ENCODE assay signal across 20 cellular contexts in genomic region chr10:96153065-96153464, GRCh38.
"Had no signal": no experiment of that assay in that cellular context is flagged by ENCODE, and none has a peak within 500 bp of the region (broad histone marks: within the 10 kb centered on the region; RNA-seq: fewer than 3 reads in every experiment).

No MANE protein-coding gene starts in this region.

- H3K4me1 ChIP-seq: gastrocnemius medialis, neural progenitor cell, psoas muscle, upper lobe of right lung had no signal

- H3K36me3 ChIP-seq: ovary had no signal

- H3K27me3 Mint-ChIP-seq: activated naive CD4-positive, alpha-beta T cell treated with anti-CD3 and anti-CD28 coated beads, Interleukin-2, amount 50 U/mL, for 24 hours; memory B cell had no signal

- H3K9me3 ChIP-seq: gastrocnemius medialis, ovary, psoas muscle, thoracic aorta, upper lobe of right lung had no signal

- H2AFZ ChIP-seq: neural progenitor cell had no signal

- ATAC-seq: esophagus mucosa, gastrocnemius medialis, psoas muscle, right cardiac atrium, upper lobe of right lung had no signal

- H3K9me3 Mint-ChIP-seq: neural progenitor cell; T-helper 1 cell treated with Interleukin-12 subunit alpha and Interleukin-12 subunit beta and Interleukin-4 antibody, amounts not matched to agents 30 μg/mL and 1 μg/mL, for 36 hours had no signal

- H3K9ac ChIP-seq: neural progenitor cell had no signal

- H3K4me1 Mint-ChIP-seq: activated naive CD4-positive, alpha-beta T cell treated with anti-CD3 and anti-CD28 coated beads, Interleukin-2, amount 50 U/mL, for 24 hours; memory B cell; neural progenitor cell had no signal

- H3K4me2 ChIP-seq: neural progenitor cell had no signal

- H3K27ac Mint-ChIP-seq: activated naive CD4-positive, alpha-beta T cell treated with anti-CD3 and anti-CD28 coated beads, Interleukin-2, amount 50 U/mL, for 24 hours; memory B cell; neural progenitor cell; T-helper 1 cell treated with Interleukin-12 subunit alpha and Interleukin-12 subunit beta and Interleukin-4 antibody, amounts not matched to agents 30 μg/mL and 1 μg/mL, for 36 hours had no signal

- H3K27me3 ChIP-seq: gastrocnemius medialis, neural progenitor cell, ovary, upper lobe of right lung had no signal

- H3K4me3 ChIP-seq: gastrocnemius medialis, neural progenitor cell, ovary, psoas muscle, thoracic aorta, upper lobe of right lung had no signal

- H3K27ac ChIP-seq: gastrocnemius medialis, neural progenitor cell, ovary, psoas muscle, thoracic aorta, upper lobe of right lung, WERI-Rb-1 had no signal

- FAIRE-seq: bronchial epithelial cell had no signal

- H3K4me3 Mint-ChIP-seq: activated naive CD4-positive, alpha-beta T cell treated with anti-CD3 and anti-CD28 coated beads, Interleukin-2, amount 50 U/mL, for 24 hours; memory B cell; neural progenitor cell; T-helper 1 cell treated with Interleukin-12 subunit alpha and Interleukin-12 subunit beta and Interleukin-4 antibody, amounts not matched to agents 30 μg/mL and 1 μg/mL, for 36 hours had no signal

- DNase-seq: activated CD4-positive, alpha-beta T cell treated with anti-CD3 and anti-CD28 coated beads for 1 hour; activated effector memory CD4-positive, alpha-beta T cell treated with anti-CD3 and anti-CD28 coated beads, Interleukin-2, amount 50 U/mL, for 16 hours; cerebellar nuclear complex; cortex of kidney; effector CD4-positive, alpha-beta T cell; gastrocnemius medialis; head of caudate nucleus; ovary; psoas muscle; stimulated activated CD4-positive, alpha-beta T cell treated with anti-CD3 and anti-CD28 coated beads, Interleukin-2, amount 100 ng/mL, for 48 hours; upper lobe of right lung; WERI-Rb-1 had no signal
